8 cellular contexts compared by ENCODE assay signal in genomic region chr17:58658804-58659713, GRCh38. TPM values are rescaled to one million over a fixed set of nuclear protein-coding genes. Genes with fewer than 3 reads are reported as not detected.
DNase-seq lines count a peak whose midpoint lies in the region; ATAC-seq and FAIRE-seq lines count a peak whose summit lies in the region.

No MANE protein-coding gene starts in this region.

- H3K79me1 ChIP-seq in mesendoderm (ENCODE audit: low read length): no peaks in the 10 kb centered on the region

- no peak overlapping the region for H3K4me2 ChIP-seq in mesendoderm (ENCODE audit: low read length)

- H3K9me3 Mint-ChIP-seq in CD4-positive, CD25-positive, alpha-beta regulatory T cell: peaks cover 0 to 4% (median 0%) of the 10 kb centered on the region in 7 donors
- H3K9me3 Mint-ChIP-seq in activated CD8-positive, alpha-beta memory T cell treated with anti-CD3 and anti-CD28 coated beads, Interleukin-2, amount 10 ng/mL, durations not matched to agents 7 days and 5 days (ENCODE audit: low read depth): peaks cover 2% of the 10 kb centered on the region

- CTCF ChIA-PET in activated CD8-positive, alpha-beta memory T cell treated with anti-CD3 and anti-CD28 coated beads, Interleukin-2, amount 10 ng/mL, durations not matched to agents 7 days and 5 days (lab: Charles Lee): interaction anchor here (1.0 to 1.4 kb wide), 2 partner anchors 81 to 345 kb away, joined by 3 to 5 read pairs; no protein-coding TSS in a partner anchor

- H3K27ac ChIP-seq in CD4-positive, CD25-positive, alpha-beta regulatory T cell (ENCODE audit: insufficient read depth, low read length, poor library complexity, severe bottlenecking): peak overlapping the region; percentile 88
- no peak overlapping the region for H3K27ac ChIP-seq in mesendoderm (ENCODE audit: low read depth, low read length)

- H2AK5ac ChIP-seq in mesendoderm (ENCODE audit: low read length): no peak overlapping the region

- DNase-seq in CD4-positive, CD25-positive, alpha-beta regulatory T cell: peak; percentile 67 to 91 (median 89)
- peak; percentile 76 for DNase-seq in HPDE6-E6E7 (ENCODE audit: extremely low spot score)
- peak; percentile 14 for DNase-seq in NK-92 (lab: John Stamatoyannopoulos, UW; ENCODE audit: unreplicated experiment)
- DNase-seq in activated CD8-positive, alpha-beta memory T cell treated with anti-CD3 and anti-CD28 coated beads, Interleukin-2, amount 10 ng/mL, durations not matched to agents 7 days and 5 days: peak; percentile 89
- peak; percentile 99 for DNase-seq in mesendoderm
- peak; percentile 46 for DNase-seq in stimulated activated CD8-positive, alpha-beta memory T cell treated with anti-CD3 and anti-CD28 coated beads, Interleukin-12 subunit alpha, Interleukin-12 subunit beta, amount 100 ng/mL, for 4 hours (ENCODE audit: low read depth)

- peak overlapping the region; percentile 83 for H3K56ac ChIP-seq in mesendoderm (ENCODE audit: low read length)

- no peaks in the 10 kb centered on the region for H3K9me3 ChIP-seq in CD4-positive, CD25-positive, alpha-beta regulatory T cell (ENCODE audit: control insufficient read depth in 2 of 2, low read length in 2 of 2)

- H3K9ac ChIP-seq in mesendoderm (ENCODE audit: low read length): peak overlapping the region; percentile 50

- H3K18ac ChIP-seq in mesendoderm (ENCODE audit: low read length): no peak overlapping the region

- no peaks in the 10 kb centered on the region for H3K36me3 Mint-ChIP-seq in CD4-positive, CD25-positive, alpha-beta regulatory T cell
- peaks cover 5% of the 10 kb centered on the region for H3K36me3 Mint-ChIP-seq in activated CD8-positive, alpha-beta memory T cell treated with anti-CD3 and anti-CD28 coated beads, Interleukin-2, amount 10 ng/mL, durations not matched to agents 7 days and 5 days

- FAIRE-seq in endometrium (lab: Jason Lieb, UNC): peak; percentile 81

- H2BK5ac ChIP-seq in mesendoderm (ENCODE audit: low read length): peak overlapping the region; percentile 98

- peak overlapping the region; percentile 98 to 100 (median 99) for H3K27ac Mint-ChIP-seq in CD4-positive, CD25-positive, alpha-beta regulatory T cell
- H3K27ac Mint-ChIP-seq in activated CD8-positive, alpha-beta memory T cell treated with anti-CD3 and anti-CD28 coated beads, Interleukin-2, amount 10 ng/mL, durations not matched to agents 7 days and 5 days: peak overlapping the region; percentile 97

- WGBS in mesendoderm (ENCODE audit: extremely low coverage, insufficient coverage, low lambda C conversion rate): no CpG with 5 or more reads among the region's 38 CpGs

- H3K36me3 ChIP-seq in CD4-positive, CD25-positive, alpha-beta regulatory T cell (ENCODE audit: control insufficient read depth, insufficient read depth, low read length): no peaks in the 10 kb centered on the region
- H3K36me3 ChIP-seq in mesendoderm (ENCODE audit: control insufficient read depth, insufficient read depth, low read length): no peaks in the 10 kb centered on the region

- no peak overlapping the region for H3K4ac ChIP-seq in mesendoderm (ENCODE audit: low read depth, low read length)

- peak overlapping the region; percentile 92 for H3K4me3 ChIP-seq in CD4-positive, CD25-positive, alpha-beta regulatory T cell (ENCODE audit: low read depth, low read length)
- H3K4me3 ChIP-seq in mesendoderm (ENCODE audit: low read length): no peak overlapping the region

- no peaks in the 10 kb centered on the region for H3K27me3 ChIP-seq in CD4-positive, CD25-positive, alpha-beta regulatory T cell (ENCODE audit: control insufficient read depth, insufficient read depth, low read length)
- no peaks in the 10 kb centered on the region for H3K27me3 ChIP-seq in mesendoderm (ENCODE audit: insufficient read depth, low read length, poor library complexity)

- no peaks in the 10 kb centered on the region for H3K79me2 ChIP-seq in mesendoderm (ENCODE audit: control insufficient read depth, insufficient read depth, low read length)

- no peak overlapping the region for H2BK15ac ChIP-seq in mesendoderm (replicated peaks; ENCODE audit: low read depth)

- peaks cover 6% of the 10 kb centered on the region for H3K27me3 Mint-ChIP-seq in CD4-positive, CD25-positive, alpha-beta regulatory T cell
- peaks cover 9% of the 10 kb centered on the region for H3K27me3 Mint-ChIP-seq in activated CD8-positive, alpha-beta memory T cell treated with anti-CD3 and anti-CD28 coated beads, Interleukin-2, amount 10 ng/mL, durations not matched to agents 7 days and 5 days

- peaks cover 5 to 23% (median 12%) of the 10 kb centered on the region in 4 donors for H3K4me1 Mint-ChIP-seq in CD4-positive, CD25-positive, alpha-beta regulatory T cell
- peaks cover 21% of the 10 kb centered on the region for H3K4me1 Mint-ChIP-seq in activated CD8-positive, alpha-beta memory T cell treated with anti-CD3 and anti-CD28 coated beads, Interleukin-2, amount 10 ng/mL, durations not matched to agents 7 days and 5 days

- H3K4me3 Mint-ChIP-seq in CD4-positive, CD25-positive, alpha-beta regulatory T cell: peak overlapping the region; percentile 77 to 94 (median 87)
- H3K4me3 Mint-ChIP-seq in activated CD8-positive, alpha-beta memory T cell treated with anti-CD3 and anti-CD28 coated beads, Interleukin-2, amount 10 ng/mL, durations not matched to agents 7 days and 5 days: peak overlapping the region; percentile 63

- H3K4me1 ChIP-seq in CD4-positive, CD25-positive, alpha-beta regulatory T cell (ENCODE audit: control insufficient read depth, insufficient read depth, low read length, poor library complexity, severe bottlenecking): peaks cover 5% of the 10 kb centered on the region
- H3K4me1 ChIP-seq in mesendoderm (ENCODE audit: control insufficient read depth, low read depth, low read length): no peaks in the 10 kb centered on the region

- ATAC-seq in CD4-positive, CD25-positive, alpha-beta regulatory T cell (ENCODE audit: low read depth in 2 of 2): peak; percentile 90 to 92
- peak; percentile 64 for ATAC-seq in GM19438 (IDR thresholded peaks at IDR 0.05; ENCODE audit: low read depth, unreplicated experiment)
- ATAC-seq in activated CD8-positive, alpha-beta memory T cell treated with anti-CD3 and anti-CD28 coated beads, Interleukin-2, amount 10 ng/mL, durations not matched to agents 7 days and 5 days: peak; percentile 78

- no peak overlapping the region for H4K8ac ChIP-seq in mesendoderm (ENCODE audit: low read depth, low read length)

- no peak overlapping the region for H2BK120ac ChIP-seq in mesendoderm (ENCODE audit: low read depth, low read length)

- H4K5ac ChIP-seq in mesendoderm (ENCODE audit: low read length): no peak overlapping the region

- H3K23ac ChIP-seq in mesendoderm (ENCODE audit: low read length): no peak overlapping the region

RNA-seq across cellular contexts. Expression of gene TEX14, which starts 32.8 kb away (rescaled TPM):
- 1.8 TPM for total RNA-seq in CD4-positive, CD25-positive, alpha-beta regulatory T cell
- under 1 TPM in 2 of 4 donors, not detected in 2; 0.05 to 0.37 TPM for polyA plus RNA-seq in CD4-positive, CD25-positive, alpha-beta regulatory T cell
- under 1 TPM; 0.28 to 0.35 TPM for total RNA-seq in activated CD8-positive, alpha-beta memory T cell treated with anti-CD3 and anti-CD28 coated beads, Interleukin-2, amount 10 ng/mL, durations not matched to agents 7 days and 5 days
- 0.55 TPM for polyA plus RNA-seq in mesendoderm (2013, experiment 1 of 2)
- 0.36 TPM for polyA plus RNA-seq in mesendoderm (2013, experiment 2 of 2)

RNA-seq across cellular contexts. Expression of gene RAD51C, which starts 33.3 kb away (rescaled TPM):
- total RNA-seq in CD4-positive, CD25-positive, alpha-beta regulatory T cell: 12.7 TPM
- 10 to 100 TPM; 49.2 to 89.3 (median 56.3) TPM for polyA plus RNA-seq in CD4-positive, CD25-positive, alpha-beta regulatory T cell
- 10 to 100 TPM; 61.3 to 65.0 TPM for total RNA-seq in activated CD8-positive, alpha-beta memory T cell treated with anti-CD3 and anti-CD28 coated beads, Interleukin-2, amount 10 ng/mL, durations not matched to agents 7 days and 5 days
- 33.5 TPM for polyA plus RNA-seq in mesendoderm (2013, experiment 1 of 2)
- 30.2 TPM for polyA plus RNA-seq in mesendoderm (2013, experiment 2 of 2)

Comparison
In these comparisons a context has a peak if more than half of its experiments do, and no peak if none do; other contexts are left out.
1. DNase-seq: peak in every context shown above with its lines; median percentile 99 in mesendoderm; 89 in CD4-positive, CD25-positive, alpha-beta regulatory T cell; 89 in activated CD8-positive, alpha-beta memory T cell treated with anti-CD3 and anti-CD28 coated beads, Interleukin-2, amount 10 ng/mL, durations not matched to agents 7 days and 5 days; 76 in HPDE6-E6E7; 46 in stimulated activated CD8-positive, alpha-beta memory T cell treated with anti-CD3 and anti-CD28 coated beads, Interleukin-12 subunit alpha, Interleukin-12 subunit beta, amount 100 ng/mL, for 4 hours; 14 in NK-92.